ENCODE assay signal across 1 cellular context in genomic region chr7:45015313-45015712, GRCh38.
TF ChIP-seq lines count a peak whose summit lies in the region.

No MANE protein-coding gene starts in this region.

TF ChIP-seq in liver, 16 proteins besides CTCF, POLR2A, EP300 and RAD21:
- peak; percentile 61 for TF ChIP-seq NR2F2 (IDR thresholded peaks at IDR 0.05)
- TF ChIP-seq YY1 (IDR thresholded peaks at IDR 0.05) = peak; percentile 20
- peak; percentile 34 for TF ChIP-seq HNF4G (IDR thresholded peaks at IDR 0.05)
- no peak for TF ChIP-seq GABPA (IDR thresholded peaks at IDR 0.05 in 1 of 2, conservative IDR thresholded peaks at IDR 0.05 in 1 of 2)
- TF ChIP-seq FOXA2 (IDR thresholded peaks at IDR 0.05) = no peak
- no peak for TF ChIP-seq EGR1 (IDR thresholded peaks at IDR 0.05; ENCODE audit: low read depth in 2 of 2)
- TF ChIP-seq HNF4A (conservative IDR thresholded peaks at IDR 0.05) = peak; percentile 68 to 69
- peak; percentile 76 for TF ChIP-seq SP1 (IDR thresholded peaks at IDR 0.05)
- peak; percentile 57 to 69 for TF ChIP-seq RXRA (IDR thresholded peaks at IDR 0.05)
- no peak for TF ChIP-seq FOXA1 (IDR thresholded peaks at IDR 0.05)
- no peak for TF ChIP-seq REST (IDR thresholded peaks at IDR 0.05)
- no peak for TF ChIP-seq JUND (IDR thresholded peaks at IDR 0.05)
- TF ChIP-seq ATF3 (IDR thresholded peaks at IDR 0.05) = no peak
- TF ChIP-seq MAX (IDR thresholded peaks at IDR 0.05) = no peak
- no peak for TF ChIP-seq TAF1 (conservative IDR thresholded peaks at IDR 0.05)
- no peak for TF ChIP-seq ZBTB33 (IDR thresholded peaks at IDR 0.05)
